In genomic region chr9:14880951-14881465, GRCh38 we compare ENCODE assay signal across 17 cellular contexts.
"Had no signal": no experiment of that assay in that cellular context is flagged by ENCODE, and none has a peak within 500 bp of the region (broad histone marks: within the 10 kb centered on the region; RNA-seq: fewer than 3 reads in every experiment).

No MANE protein-coding gene starts in this region.

- H3K27me3 ChIP-seq: neural progenitor cell, ovary had no signal

- H3K4me3 Mint-ChIP-seq: neural progenitor cell had no signal

- H3K4me2 ChIP-seq: neural progenitor cell had no signal

- DNase-seq: activated CD4-positive, alpha-beta T cell treated with anti-CD3 and anti-CD28 coated beads, Interleukin-2, amount 50 U/mL, for 4 hours; activated CD4-positive, CD25-positive, alpha-beta regulatory T cell treated with anti-CD3 and anti-CD28 coated beads, Interleukin-2, amount 50 U/mL, for 72 hours; activated naive CD4-positive, alpha-beta T cell treated with anti-CD3 and anti-CD28 coated beads, Interleukin-2, amount 50 U/mL, for 16 hours; central memory CD4-positive, alpha-beta T cell; left ventricle myocardium inferior; mesenchymal stem cell; ovary; stimulated activated CD4-positive, alpha-beta T cell treated with anti-CD3 and anti-CD28 coated beads, Interleukin-4, amount 100 ng/mL, for 4 hours; stimulated activated naive CD8-positive, alpha-beta T cell treated with anti-CD3 and anti-CD28 coated beads, Interleukin-15, Interleukin-2, amounts not matched to agents 100 U/mL and 50 U/mL, for 24 hours; T-helper 1 cell; T1000; trophoblast cell had no signal

- H3K4me3 ChIP-seq: coronary artery, left ventricle myocardium inferior, neural progenitor cell, ovary, skin epidermis had no signal

- H3K36me3 ChIP-seq: left ventricle myocardium inferior, neural progenitor cell, ovary had no signal

- ATAC-seq: esophagus mucosa; SK-N-SH treated with all-trans-retinoic acid at 6 μM for 48 hours; stimulated activated naive CD8-positive, alpha-beta T cell treated with anti-CD3 and anti-CD28 coated beads, Interleukin-15, Interleukin-2, amounts not matched to agents 100 U/mL and 50 U/mL, for 24 hours had no signal

- H3K4me1 ChIP-seq: left ventricle myocardium inferior, neural progenitor cell had no signal

- H3K27ac Mint-ChIP-seq: neural progenitor cell had no signal

- H3K9me3 ChIP-seq: left ventricle myocardium inferior, ovary had no signal

- H3K27ac ChIP-seq: neural progenitor cell, ovary had no signal
